Comparison of ENCODE assay signal across 15 cellular contexts in genomic region chr2:52238782-52239181, GRCh38.
"Had no signal": no experiment of that assay in that cellular context is flagged by ENCODE, and none has a peak within 500 bp of the region (broad histone marks: within the 10 kb centered on the region; RNA-seq: fewer than 3 reads in every experiment).

No MANE protein-coding gene starts in this region.

- H3K4me1 ChIP-seq: esophagus squamous epithelium, left lung, testis had no signal

- H3K9me3 ChIP-seq: esophagus squamous epithelium, testis had no signal

- H3K4me3 ChIP-seq: esophagus squamous epithelium, left lung, smooth muscle cell, testis had no signal

- H3K27ac ChIP-seq: esophagus squamous epithelium, left lung, testis had no signal

- ATAC-seq: left lung, sciatic nerve had no signal

- H3K4me2 ChIP-seq: smooth muscle cell had no signal

- H3K27me3 ChIP-seq: esophagus squamous epithelium, left lung, testis had no signal

- DNase-seq: activated CD4-positive, alpha-beta T cell treated with anti-CD3 and anti-CD28 coated beads for 1 hour; activated CD8-positive, alpha-beta memory T cell treated with anti-CD3 and anti-CD28 coated beads for 24 hours; activated CD8-positive, alpha-beta memory T cell treated with anti-CD3 and anti-CD28 coated beads, Interleukin-2, amount 50 U/mL, for 48 hours; activated effector memory CD4-positive, alpha-beta T cell treated with anti-CD3 and anti-CD28 coated beads, Interleukin-2, amount 50 U/mL, for 16 hours; activated T-cell treated with anti-CD3 and anti-CD28 coated beads, Interleukin-2, amount 50 U/mL, for 48 hours; dermis blood vessel endothelial cell; effector memory CD4-positive, alpha-beta T cell; esophagus squamous epithelium; left lung; midbrain; nucleus accumbens; stimulated activated CD4-positive, alpha-beta T cell treated with anti-CD3 and anti-CD28 coated beads, Interleukin-4, amount 100 ng/mL, for 1 hour; testis had no signal

- H3K36me3 ChIP-seq: esophagus squamous epithelium, left lung had no signal
